In the genomic region with DNA sequence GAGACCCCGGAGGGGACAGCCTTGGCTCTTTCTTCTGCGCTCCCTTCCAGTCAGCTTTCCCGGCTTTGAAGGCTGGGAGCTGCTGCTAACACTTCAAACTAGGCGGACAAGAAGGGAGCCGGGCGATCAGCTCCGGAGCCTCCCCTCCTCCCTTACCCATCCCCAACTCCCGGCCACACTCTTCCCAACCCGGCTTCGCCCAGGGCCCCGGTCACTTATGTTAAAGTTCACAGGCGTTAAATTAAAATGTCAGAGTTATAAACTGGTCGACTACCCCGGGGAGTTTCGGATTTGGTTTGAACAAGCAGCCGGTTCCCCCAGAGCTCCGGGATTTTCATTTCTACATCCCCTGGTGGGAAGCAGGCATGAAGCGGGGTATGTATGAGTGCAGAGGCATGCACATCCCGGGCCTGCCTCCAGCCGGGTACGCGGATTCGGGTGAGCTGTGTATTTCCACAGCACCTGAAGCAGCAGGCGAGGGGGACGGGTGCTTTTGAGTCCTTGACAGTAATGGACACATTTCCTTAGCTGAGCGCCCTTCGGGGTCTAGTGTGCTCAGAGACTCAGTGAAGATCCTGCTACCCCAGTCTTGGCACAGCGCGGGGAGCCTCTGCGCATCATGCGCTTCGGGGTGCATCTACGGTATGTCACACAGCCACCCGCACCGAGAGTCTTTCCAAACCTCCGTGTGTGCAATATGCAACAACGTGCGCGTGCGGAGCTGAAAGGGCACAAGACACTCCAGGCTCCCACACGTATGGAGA, we compare ENCODE assay signal across 9 cellular contexts. TPM values are rescaled to one million over a fixed set of nuclear protein-coding genes. Genes with fewer than 3 reads are reported as not detected.
DNase-seq lines count a peak whose midpoint lies in the region; ATAC-seq and TF ChIP-seq lines count a peak whose summit lies in the region.
"Had no signal": no experiment of that assay in that cellular context is flagged by ENCODE, and none has a peak within 500 bp of the region (broad histone marks: within the 10 kb centered on the region; RNA-seq: fewer than 3 reads in every experiment).

No MANE protein-coding gene starts in this region.

- peak overlapping the region; percentile 65 for H3K4ac ChIP-seq in trophoblast cell (ENCODE audit: low read depth, low read length)

- H4K91ac ChIP-seq in trophoblast cell (ENCODE audit: low read depth, low read length) = peak overlapping the region; percentile 58

- no peak overlapping the region for H3K23ac ChIP-seq in trophoblast cell (ENCODE audit: low read length)

- peak; percentile 25 for DNase-seq in left ventricle myocardium inferior
- peak in 1 of 2 donors; percentile 16 for DNase-seq in trophoblast cell
- DNase-seq in RKO (ENCODE audit: low spot score) = no peak

- peak overlapping the region; percentile 61 for H3K4me2 ChIP-seq in trophoblast cell (ENCODE audit: low read length)

- H3K79me1 ChIP-seq in trophoblast cell (ENCODE audit: low read length) = peaks cover 31% of the 10 kb centered on the region

- H3K36me3 Mint-ChIP-seq in activated T-helper 17 cell treated with anti-CD3 and anti-CD28 coated beads, Interleukin-2, amount 50 U/mL, for 72 hours (ENCODE audit: low read depth) = no peaks in the 10 kb centered on the region

- peak overlapping the region; percentile 15 for H2AFZ ChIP-seq in trophoblast cell (ENCODE audit: insufficient read depth, low read length, poor library complexity)

- peak overlapping the region; percentile 33 for H4K8ac ChIP-seq in trophoblast cell (ENCODE audit: low read depth, low read length)

- H3K79me2 ChIP-seq in trophoblast cell (ENCODE audit: control insufficient read depth, insufficient read depth, low read length, poor library complexity) = peaks cover 28% of the 10 kb centered on the region

- H3K27me3 ChIP-seq in left ventricle myocardium inferior (ENCODE audit: low read depth) (peaks cover 83% of the 10 kb centered on the region), trophoblast cell (ENCODE audit: insufficient read depth, low read length) (no peaks in the 10 kb centered on the region)

- no peaks in the 10 kb centered on the region for H3K9me3 ChIP-seq in left ventricle myocardium inferior (replicated peaks)
- no peaks in the 10 kb centered on the region for H3K9me3 ChIP-seq in trophoblast cell (ENCODE audit: insufficient read depth, low read depth, low read length)

- ATAC-seq in activated T-helper 17 cell treated with anti-CD3 and anti-CD28 coated beads, Interleukin-2, amount 50 U/mL, for 72 hours (replicated peaks) = peak; percentile 16
- ATAC-seq in GM21528 (IDR thresholded peaks at IDR 0.05; ENCODE audit: low FRiP score, unreplicated experiment) (no peak), GM21786 (IDR thresholded peaks at IDR 0.05; ENCODE audit: unreplicated experiment) (no peak), GM21619 (IDR thresholded peaks at IDR 0.05; ENCODE audit: unreplicated experiment) (no peak)
- ATAC-seq: HCT116 had no signal

- peak overlapping the region; percentile 93 for H3K14ac ChIP-seq in trophoblast cell (ENCODE audit: low read length)

- peaks cover 49% of the 10 kb centered on the region for H3K27me3 Mint-ChIP-seq in activated T-helper 17 cell treated with anti-CD3 and anti-CD28 coated beads, Interleukin-2, amount 50 U/mL, for 72 hours

- no peak overlapping the region for H3K27ac Mint-ChIP-seq in activated T-helper 17 cell treated with anti-CD3 and anti-CD28 coated beads, Interleukin-2, amount 50 U/mL, for 72 hours

- no peaks in the 10 kb centered on the region for H3K9me3 Mint-ChIP-seq in activated T-helper 17 cell treated with anti-CD3 and anti-CD28 coated beads, Interleukin-2, amount 50 U/mL, for 72 hours

- peak overlapping the region; percentile 77 for H3K9ac ChIP-seq in trophoblast cell (ENCODE audit: low read length)

- H3K4me3 ChIP-seq in GM08714 (ENCODE audit: low read length) (peak overlapping the region; percentile 56), left ventricle myocardium inferior (peak overlapping the region; percentile 74), trophoblast cell (ENCODE audit: low read depth, low read length) (peak overlapping the region; percentile 91)

- peak overlapping the region; percentile 86 for H2BK5ac ChIP-seq in trophoblast cell (ENCODE audit: low read depth, low read length, poor library complexity)

- peak overlapping the region; percentile 92 for H3K27ac ChIP-seq in left ventricle myocardium inferior (replicated peaks)
- H3K27ac ChIP-seq in trophoblast cell (ENCODE audit: low read depth, low read length) = peak overlapping the region; percentile 66

- peak overlapping the region; percentile 57 for H3K4me3 Mint-ChIP-seq in activated T-helper 17 cell treated with anti-CD3 and anti-CD28 coated beads, Interleukin-2, amount 50 U/mL, for 72 hours

- H2BK120ac ChIP-seq in trophoblast cell (ENCODE audit: insufficient read depth, low read length, poor library complexity) = peak overlapping the region; percentile 73

- intact Hi-C loops in left ventricle myocardium inferior (cut with micrococcal nuclease) = no loop called here

- no CpG with 5 or more reads among the region's 41 CpGs for WGBS in trophoblast cell (ENCODE audit: extremely low coverage, insufficient coverage, insufficient read length)

- no peak overlapping the region for H2BK12ac ChIP-seq in trophoblast cell (ENCODE audit: low read length)

- H3K36me3 ChIP-seq in left ventricle myocardium inferior = no peaks in the 10 kb centered on the region
- no peaks in the 10 kb centered on the region for H3K36me3 ChIP-seq in trophoblast cell (ENCODE audit: control insufficient read depth in 1 of 2, insufficient read depth in 2 of 2, low read length in 2 of 2)

- H4K12ac ChIP-seq in trophoblast cell (ENCODE audit: low read depth, low read length) = no peak overlapping the region

- H3K18ac ChIP-seq in trophoblast cell (ENCODE audit: low read length) = peak overlapping the region; percentile 60

- peak overlapping the region; percentile 20 for H2AK5ac ChIP-seq in trophoblast cell (ENCODE audit: low read length)

- H3K4me1 ChIP-seq in left ventricle myocardium inferior (peaks cover 34% of the 10 kb centered on the region), trophoblast cell (ENCODE audit: control insufficient read depth in 1 of 2, insufficient read depth in 2 of 2, low read length in 2 of 2) (peaks cover 2 to 4% of the 10 kb centered on the region in 2 experiments)

- no peaks in the 10 kb centered on the region for H3K4me1 Mint-ChIP-seq in activated T-helper 17 cell treated with anti-CD3 and anti-CD28 coated beads, Interleukin-2, amount 50 U/mL, for 72 hours

- TF ChIP-seq CTCF in left ventricle myocardium inferior (IDR thresholded peaks at IDR 0.05; ENCODE audit: borderline replicate concordance) = no peak

RNA-seq across cellular contexts. Expression of a gene that starts 0.9 kb away (rescaled TPM):
- total RNA-seq in activated T-helper 17 cell treated with anti-CD3 and anti-CD28 coated beads, Interleukin-2, amount 50 U/mL, for 72 hours = under 1 TPM in 1 of 2 donors, not detected in 1; 0.13 TPM
- total RNA-seq in left ventricle myocardium inferior = 2.0 TPM
- 42.6 and 46.5 TPM in 2 replicates for polyA plus RNA-seq in trophoblast cell (2013)
